ENCODE assay signal across 1 cellular context in genomic region chr16:19110537-19111391, GRCh38.
A peak's percentile ranks its signal among the peaks of the same experiment; 100 is the strongest.
TF ChIP-seq lines count a peak whose summit lies in the region.

No MANE protein-coding gene starts in this region.

TF ChIP-seq in HepG2, 621 proteins besides CTCF, POLR2A, EP300 and RAD21 (continued from another document and continues in another):
- no peak for TF ChIP-seq TIGD3 (CRISPR knock-in tag; IDR thresholded peaks at IDR 0.05; ENCODE audit: borderline replicate concordance)
- no peak for TF ChIP-seq SMAD3 (CRISPR knock-in tag; IDR thresholded peaks at IDR 0.05)
- no peak for TF ChIP-seq THAP9 (CRISPR knock-in tag; IDR thresholded peaks at IDR 0.05; ENCODE audit: borderline replicate concordance)
- TF ChIP-seq TRIM22 (IDR thresholded peaks at IDR 0.05) = no peak
- no peak for TF ChIP-seq ZNF547 (CRISPR knock-in tag; IDR thresholded peaks at IDR 0.05)
- TF ChIP-seq ZNF670 (CRISPR knock-in tag; IDR thresholded peaks at IDR 0.05; ENCODE audit: borderline replicate concordance) = no peak
- TF ChIP-seq ZFP90 (CRISPR knock-in tag; IDR thresholded peaks at IDR 0.05; ENCODE audit: borderline replicate concordance) = no peak
- no peak for TF ChIP-seq TFDP1 (CRISPR knock-in tag; IDR thresholded peaks at IDR 0.05; ENCODE audit: borderline replicate concordance)
- no peak for TF ChIP-seq DNMT3B (CRISPR knock-in tag; conservative IDR thresholded peaks at IDR 0.05)
- peak; percentile 50; the same call in 1 of the 2 replicates for TF ChIP-seq ZNF263 (CRISPR knock-in tag; IDR thresholded peaks at IDR 0.05)
- TF ChIP-seq KLF13 (CRISPR knock-in tag; IDR thresholded peaks at IDR 0.05) = no peak
- TF ChIP-seq HMG20B (CRISPR knock-in tag; conservative IDR thresholded peaks at IDR 0.05) = no peak
- TF ChIP-seq ZNF780A (CRISPR knock-in tag; IDR thresholded peaks at IDR 0.05) = no peak
- TF ChIP-seq MEIS1 (CRISPR knock-in tag; IDR thresholded peaks at IDR 0.05; ENCODE audit: borderline replicate concordance) = peak; percentile 80; the same call in 1 of the 2 replicates
- TF ChIP-seq FIP1L1 (IDR thresholded peaks at IDR 0.05; ENCODE audit: borderline replicate concordance, insufficient read depth, low read depth, low read length) = no peak
- no peak for TF ChIP-seq ZBTB7B (CRISPR knock-in tag; IDR thresholded peaks at IDR 0.05)
- TF ChIP-seq PAX8 (CRISPR knock-in tag; IDR thresholded peaks at IDR 0.05; ENCODE audit: borderline replicate concordance) = no peak
- no peak for TF ChIP-seq CREB1 (IDR thresholded peaks at IDR 0.05)
- TF ChIP-seq CREB1 (CRISPR knock-in tag; IDR thresholded peaks at IDR 0.05) = peak; percentile 47
- no peak for TF ChIP-seq ZNF878 (CRISPR knock-in tag; IDR thresholded peaks at IDR 0.05)
- no peak for TF ChIP-seq TARDBP (CRISPR knock-in tag; IDR thresholded peaks at IDR 0.05)
- TF ChIP-seq TCF7 (IDR thresholded peaks at IDR 0.05; ENCODE audit: low read depth) = no peak
- TF ChIP-seq ZNF83 (CRISPR knock-in tag; IDR thresholded peaks at IDR 0.05; ENCODE audit: borderline replicate concordance) = no peak
- no peak for TF ChIP-seq SRSF9 (IDR thresholded peaks at IDR 0.05; ENCODE audit: borderline replicate concordance, insufficient read depth, low read depth, low read length, poor library complexity, severe bottlenecking)
- peak; percentile 24 for TF ChIP-seq FOXP4 (CRISPR knock-in tag; IDR thresholded peaks at IDR 0.05)
- no peak for TF ChIP-seq EED (CRISPR knock-in tag; IDR thresholded peaks at IDR 0.05)
- no peak for TF ChIP-seq SUZ12 (IDR thresholded peaks at IDR 0.05; ENCODE audit: low read depth, low read length)
- no peak for TF ChIP-seq HNRNPH1 (optimal IDR thresholded peaks at IDR 0.05; ENCODE audit: low read depth, low read length)
- no peak for TF ChIP-seq RELA (CRISPR knock-in tag; IDR thresholded peaks at IDR 0.05)
- TF ChIP-seq ZNF121 (CRISPR knock-in tag; IDR thresholded peaks at IDR 0.05) = peak; percentile 96
- TF ChIP-seq MAF1 (CRISPR knock-in tag; IDR thresholded peaks at IDR 0.05; ENCODE audit: borderline replicate concordance) = no peak
- no peak for TF ChIP-seq ZNF598 (CRISPR knock-in tag; IDR thresholded peaks at IDR 0.05; ENCODE audit: borderline replicate concordance)
- no peak for TF ChIP-seq SNAPC5 (CRISPR knock-in tag; IDR thresholded peaks at IDR 0.05; ENCODE audit: borderline replicate concordance)
- peak; percentile 86 for TF ChIP-seq ZMYM3 (CRISPR knock-in tag; IDR thresholded peaks at IDR 0.05)
- TF ChIP-seq NCOA5 (CRISPR knock-in tag; IDR thresholded peaks at IDR 0.05) = no peak
- no peak for TF ChIP-seq ZC3H13 (CRISPR knock-in tag; IDR thresholded peaks at IDR 0.05)
- TF ChIP-seq SAP130 (CRISPR knock-in tag; IDR thresholded peaks at IDR 0.05; ENCODE audit: low read depth) = peak; percentile 52
- no peak for TF ChIP-seq KDM3A (CRISPR knock-in tag; IDR thresholded peaks at IDR 0.05; ENCODE audit: low read depth)
- TF ChIP-seq, protein P1, sequence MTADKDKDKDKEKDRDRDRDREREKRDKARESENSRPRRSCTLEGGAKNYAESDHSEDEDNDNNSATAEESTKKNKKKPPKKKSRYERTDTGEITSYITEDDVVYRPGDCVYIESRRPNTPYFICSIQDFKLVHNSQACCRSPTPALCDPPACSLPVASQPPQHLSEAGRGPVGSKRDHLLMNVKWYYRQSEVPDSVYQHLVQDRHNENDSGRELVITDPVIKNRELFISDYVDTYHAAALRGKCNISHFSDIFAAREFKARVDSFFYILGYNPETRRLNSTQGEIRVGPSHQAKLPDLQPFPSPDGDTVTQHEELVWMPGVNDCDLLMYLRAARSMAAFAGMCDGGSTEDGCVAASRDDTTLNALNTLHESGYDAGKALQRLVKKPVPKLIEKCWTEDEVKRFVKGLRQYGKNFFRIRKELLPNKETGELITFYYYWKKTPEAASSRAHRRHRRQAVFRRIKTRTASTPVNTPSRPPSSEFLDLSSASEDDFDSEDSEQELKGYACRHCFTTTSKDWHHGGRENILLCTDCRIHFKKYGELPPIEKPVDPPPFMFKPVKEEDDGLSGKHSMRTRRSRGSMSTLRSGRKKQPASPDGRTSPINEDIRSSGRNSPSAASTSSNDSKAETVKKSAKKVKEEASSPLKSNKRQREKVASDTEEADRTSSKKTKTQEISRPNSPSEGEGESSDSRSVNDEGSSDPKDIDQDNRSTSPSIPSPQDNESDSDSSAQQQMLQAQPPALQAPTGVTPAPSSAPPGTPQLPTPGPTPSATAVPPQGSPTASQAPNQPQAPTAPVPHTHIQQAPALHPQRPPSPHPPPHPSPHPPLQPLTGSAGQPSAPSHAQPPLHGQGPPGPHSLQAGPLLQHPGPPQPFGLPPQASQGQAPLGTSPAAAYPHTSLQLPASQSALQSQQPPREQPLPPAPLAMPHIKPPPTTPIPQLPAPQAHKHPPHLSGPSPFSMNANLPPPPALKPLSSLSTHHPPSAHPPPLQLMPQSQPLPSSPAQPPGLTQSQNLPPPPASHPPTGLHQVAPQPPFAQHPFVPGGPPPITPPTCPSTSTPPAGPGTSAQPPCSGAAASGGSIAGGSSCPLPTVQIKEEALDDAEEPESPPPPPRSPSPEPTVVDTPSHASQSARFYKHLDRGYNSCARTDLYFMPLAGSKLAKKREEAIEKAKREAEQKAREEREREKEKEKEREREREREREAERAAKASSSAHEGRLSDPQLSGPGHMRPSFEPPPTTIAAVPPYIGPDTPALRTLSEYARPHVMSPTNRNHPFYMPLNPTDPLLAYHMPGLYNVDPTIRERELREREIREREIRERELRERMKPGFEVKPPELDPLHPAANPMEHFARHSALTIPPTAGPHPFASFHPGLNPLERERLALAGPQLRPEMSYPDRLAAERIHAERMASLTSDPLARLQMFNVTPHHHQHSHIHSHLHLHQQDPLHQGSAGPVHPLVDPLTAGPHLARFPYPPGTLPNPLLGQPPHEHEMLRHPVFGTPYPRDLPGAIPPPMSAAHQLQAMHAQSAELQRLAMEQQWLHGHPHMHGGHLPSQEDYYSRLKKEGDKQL (CRISPR knock-in tag; IDR thresholded peaks at IDR 0.05; ENCODE audit: low read depth) = no peak
- peak; percentile 38; the same call in 1 of the 2 replicates for TF ChIP-seq ZNF205 (CRISPR knock-in tag; IDR thresholded peaks at IDR 0.05)
- TF ChIP-seq ZNF746 (CRISPR knock-in tag; IDR thresholded peaks at IDR 0.05) = no peak
- TF ChIP-seq ZNF180 (CRISPR knock-in tag; IDR thresholded peaks at IDR 0.05; ENCODE audit: borderline replicate concordance, low read depth) = 0 out of 2 replicates have a peak, but pooled peaks have one; percentile 39
- TF ChIP-seq ZNF224 (CRISPR knock-in tag; IDR thresholded peaks at IDR 0.05) = no peak
- TF ChIP-seq ZSCAN5A (CRISPR knock-in tag; IDR thresholded peaks at IDR 0.05; ENCODE audit: borderline replicate concordance) = no peak
- 0 out of 2 replicates have a peak, but pooled peaks have one; percentile 30 for TF ChIP-seq ZNF777 (CRISPR knock-in tag; IDR thresholded peaks at IDR 0.05)
- no peak for TF ChIP-seq BHLHE40 (IDR thresholded peaks at IDR 0.05; ENCODE audit: low read length)
- no peak for TF ChIP-seq ZNF737 (CRISPR knock-in tag; IDR thresholded peaks at IDR 0.05; ENCODE audit: borderline replicate concordance)
- TF ChIP-seq, protein P2, sequence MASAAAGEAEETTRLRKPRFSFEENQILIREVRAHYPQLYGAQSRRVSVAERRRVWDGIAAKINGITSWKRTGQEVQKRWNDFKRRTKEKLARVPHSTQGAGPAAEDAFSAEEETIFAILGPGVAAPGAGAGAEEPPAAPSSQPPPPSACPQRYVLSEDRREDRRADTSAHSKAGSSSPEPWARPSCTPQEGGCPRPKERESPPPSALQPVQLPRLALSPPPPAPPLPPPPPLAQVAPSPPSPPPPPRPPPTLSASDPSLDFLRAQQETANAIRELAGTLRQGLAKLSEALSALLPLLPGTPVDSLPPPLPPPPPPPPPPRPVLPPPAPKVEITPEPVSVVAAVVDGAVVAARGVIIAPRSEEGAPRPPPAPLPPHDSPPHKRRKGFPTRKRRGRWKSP (CRISPR knock-in tag; IDR thresholded peaks at IDR 0.05) = no peak
- no peak for TF ChIP-seq TMF1 (CRISPR knock-in tag; IDR thresholded peaks at IDR 0.05; ENCODE audit: low read depth)
- no peak for TF ChIP-seq ZFAT (CRISPR knock-in tag; conservative IDR thresholded peaks at IDR 0.05)
- TF ChIP-seq FLYWCH1 (CRISPR knock-in tag; IDR thresholded peaks at IDR 0.05) = no peak
- TF ChIP-seq ZKSCAN8 (CRISPR knock-in tag; IDR thresholded peaks at IDR 0.05; ENCODE audit: borderline replicate concordance) = peak; percentile 35; the same call in 1 of the 2 replicates
- TF ChIP-seq DRAP1 (CRISPR knock-in tag; IDR thresholded peaks at IDR 0.05) = no peak
